Comparison of ENCODE assay signal across 8 cellular contexts in genomic region chr7:104328308-104328969, GRCh38. TPM values are rescaled to one million over a fixed set of nuclear protein-coding genes. Genes with fewer than 3 reads are reported as not detected.
DNase-seq lines count a peak whose midpoint lies in the region; ATAC-seq and TF ChIP-seq lines count a peak whose summit lies in the region.

TSS of gene LHFPL3 (plus strand) at chr7:104328603.

- H3K9me3 ChIP-seq in neuronal stem cell (replicated peaks in 1 of 2; ENCODE audit: control insufficient read depth in 2 of 2, insufficient read depth in 1 of 2, low read depth in 1 of 2, low read length in 2 of 2): no peaks in the 10 kb centered on the region

- H3K4me3 Mint-ChIP-seq in chondrocyte (ENCODE audit: unreplicated experiment): peak within 1 kb of the TSS; percentile 51

- no CpG with 5 or more reads among the region's 62 CpGs for WGBS in neuronal stem cell (ENCODE audit: extremely low coverage in 2 of 2, insufficient read length in 2 of 2, insufficient replicate concordance in 1 of 2), 2 donors

- ATAC-seq in GM21717 (IDR thresholded peaks at IDR 0.05; ENCODE audit: unreplicated experiment): no peak
- no peak for ATAC-seq in GM18511 (IDR thresholded peaks at IDR 0.05; ENCODE audit: unreplicated experiment)
- no peak for ATAC-seq in GM18867 (IDR thresholded peaks at IDR 0.05; ENCODE audit: unreplicated experiment)
- no peak for ATAC-seq in activated CD4-positive, CD25-positive, alpha-beta regulatory T cell treated with anti-CD3 and anti-CD28 coated beads, Interleukin-2, amount 50 U/mL, for 24 hours

- peaks cover 57% of the 10 kb centered on the region for H3K27me3 Mint-ChIP-seq in chondrocyte (ENCODE audit: low read depth)

- H3K27ac Mint-ChIP-seq in chondrocyte (ENCODE audit: unreplicated experiment): no peak within 1 kb of the TSS

- no peak within 1 kb of the TSS for H4K8ac ChIP-seq in neuronal stem cell (ENCODE audit: low read depth, low read length)

- H3K4ac ChIP-seq in neuronal stem cell (ENCODE audit: low read length): no peak within 1 kb of the TSS

- H3K4me3 ChIP-seq in neuronal stem cell (ENCODE audit: low read length in 2 of 2): peak within 1 kb of the TSS; percentile 40 to 82

- H2BK12ac ChIP-seq in neuronal stem cell (ENCODE audit: low read length): peak within 1 kb of the TSS; percentile 73

- H3K9me3 Mint-ChIP-seq in chondrocyte (ENCODE audit: low read depth): no peaks in the 10 kb centered on the region

- no peak for TF ChIP-seq CTCF in chondrocyte (IDR thresholded peaks at IDR 0.05)

- no peaks in the 10 kb centered on the region for H3K79me1 ChIP-seq in neuronal stem cell (ENCODE audit: low read depth, low read length)

- H3K4me1 ChIP-seq in neuronal stem cell (ENCODE audit: control insufficient read depth in 2 of 2, insufficient read depth in 1 of 2, low read depth in 1 of 2, low read length in 2 of 2): peaks cover 2 to 11% of the 10 kb centered on the region in 2 donors

- H4K91ac ChIP-seq in neuronal stem cell (ENCODE audit: low read depth, low read length, poor library complexity): no peak within 1 kb of the TSS

- H3K23ac ChIP-seq in neuronal stem cell (ENCODE audit: low read depth, low read length, poor library complexity): peak within 1 kb of the TSS; percentile 93

- H2AFZ ChIP-seq in neuronal stem cell (ENCODE audit: low read length): peak within 1 kb of the TSS; percentile 94

- peak within 1 kb of the TSS; percentile 82 for H3K14ac ChIP-seq in neuronal stem cell (ENCODE audit: low read length)

- H3K36me3 ChIP-seq in neuronal stem cell (replicated peaks in 1 of 2; ENCODE audit: control insufficient read depth in 2 of 2, insufficient read depth in 2 of 2, low read length in 2 of 2): no peaks in the 10 kb centered on the region

- H3K27me3 ChIP-seq in neuronal stem cell (ENCODE audit: control insufficient read depth in 3 of 3, insufficient read depth in 3 of 3, low read depth in 1 of 3, low read length in 3 of 3): peaks cover 2 to 70% (median 33%) of the 10 kb centered on the region in 3 experiments

- peak; percentile 77 for DNase-seq in D341Med (ENCODE audit: low spot score)
- DNase-seq in NCI-H1694 treated with DMSO at 0.1 percent for 48 hours (lab: John Stamatoyannopoulos, UW): peak; percentile 12
- DNase-seq in chondrocyte (ENCODE audit: low spot score): no peak
- peak; percentile 48 for DNase-seq in neuronal stem cell (ENCODE audit: low spot score)

- peak within 1 kb of the TSS; percentile 29 for H2BK120ac ChIP-seq in neuronal stem cell (ENCODE audit: low read depth, low read length)

- peak within 1 kb of the TSS; percentile 94 for H3K18ac ChIP-seq in neuronal stem cell (ENCODE audit: low read length)

- peak within 1 kb of the TSS; percentile 98 for H3K4me2 ChIP-seq in neuronal stem cell (ENCODE audit: insufficient read depth, low read length, poor library complexity, severe bottlenecking)

- H2BK5ac ChIP-seq in neuronal stem cell (ENCODE audit: low read length): no peak within 1 kb of the TSS

- peak within 1 kb of the TSS; percentile 91 for H3K9ac ChIP-seq in neuronal stem cell (ENCODE audit: low read depth, low read length, poor library complexity)

- H2BK15ac ChIP-seq in neuronal stem cell (ENCODE audit: low read length): peak within 1 kb of the TSS; percentile 81

- H3K27ac ChIP-seq in neuronal stem cell (replicated peaks; ENCODE audit: low read length): no peak within 1 kb of the TSS

- H3K36me3 Mint-ChIP-seq in chondrocyte (ENCODE audit: low read depth): no peaks in the 10 kb centered on the region

- H2AK5ac ChIP-seq in neuronal stem cell (ENCODE audit: low read depth, low read length): peak within 1 kb of the TSS; percentile 56

- H3K4me1 Mint-ChIP-seq in chondrocyte (ENCODE audit: low read depth): peaks cover 11% of the 10 kb centered on the region

RNA-seq across cellular contexts. Expression of gene LHFPL3, which starts in this region (rescaled TPM):
- total RNA-seq in chondrocyte: not detected in 3 replicates
- 0.10 TPM for polyA plus RNA-seq in neuronal stem cell (2013, experiment 1 of 2)
- 0.08 TPM for polyA plus RNA-seq in neuronal stem cell (2013, experiment 2 of 2)
